19 cellular contexts compared by ENCODE assay signal in genomic region chr4:176817222-176817621, GRCh38. TPM values are rescaled to one million over a fixed set of nuclear protein-coding genes. Genes with fewer than 3 reads are reported as not detected.
DNase-seq lines count a peak whose midpoint lies in the region; ATAC-seq and TF ChIP-seq lines count a peak whose summit lies in the region.
"Had no signal": no experiment of that assay in that cellular context is flagged by ENCODE, and none has a peak within 500 bp of the region (broad histone marks: within the 10 kb centered on the region; RNA-seq: fewer than 3 reads in every experiment).

No MANE protein-coding gene starts in this region.

- H3K4me1 ChIP-seq in mesenchymal stem cell (ENCODE audit: control insufficient read depth, insufficient read depth, low read depth, low read length) = no peaks in the 10 kb centered on the region
- H3K4me1 ChIP-seq in mucosa of descending colon (ENCODE audit: low read depth) = no peaks in the 10 kb centered on the region
- H3K4me1 ChIP-seq: colonic mucosa, left lung had no signal

- H3K36me3 Mint-ChIP-seq in T-helper 2 cell treated with Interferon-gamma antibody and Interleukin-4, amounts not matched to agents 5 μg/mL and 100 μg/mL, for 36 hours (ENCODE audit: low read depth) = no peaks in the 10 kb centered on the region
- H3K36me3 Mint-ChIP-seq: activated naive CD8-positive, alpha-beta T cell; neural progenitor cell had no signal

- no peak overlapping the region for H2BK120ac ChIP-seq in mesenchymal stem cell (ENCODE audit: low read depth, low read length)

- no peak overlapping the region for H2BK15ac ChIP-seq in mesenchymal stem cell (ENCODE audit: low read depth, poor library complexity, severe bottlenecking)

- no peak overlapping the region for H3K4me3 Mint-ChIP-seq in T-helper 2 cell treated with Interferon-gamma antibody and Interleukin-4, amounts not matched to agents 5 μg/mL and 100 μg/mL, for 36 hours
- H3K4me3 Mint-ChIP-seq: activated CD4-positive, alpha-beta memory T cell treated with anti-CD3 and anti-CD28 coated beads, Interleukin-2, amount 10 ng/mL, durations not matched to agents 7 days and 5 days; activated naive CD8-positive, alpha-beta T cell; neural progenitor cell had no signal

- no peak overlapping the region for H4K91ac ChIP-seq in mesenchymal stem cell (ENCODE audit: low read length)

- no peak overlapping the region for H2BK5ac ChIP-seq in mesenchymal stem cell (ENCODE audit: low read depth, low read length, poor library complexity, severe bottlenecking)

- H3K23ac ChIP-seq in mesenchymal stem cell (ENCODE audit: low read length in 2 of 2) = no peak overlapping the region

- no peak overlapping the region for H3K27ac Mint-ChIP-seq in T-helper 2 cell treated with Interferon-gamma antibody and Interleukin-4, amounts not matched to agents 5 μg/mL and 100 μg/mL, for 36 hours
- H3K27ac Mint-ChIP-seq: activated CD4-positive, alpha-beta memory T cell treated with anti-CD3 and anti-CD28 coated beads, Interleukin-2, amount 10 ng/mL, durations not matched to agents 7 days and 5 days; activated naive CD8-positive, alpha-beta T cell; neural progenitor cell had no signal

- no peaks in the 10 kb centered on the region for H3K4me1 Mint-ChIP-seq in T-helper 2 cell treated with Interferon-gamma antibody and Interleukin-4, amounts not matched to agents 5 μg/mL and 100 μg/mL, for 36 hours (ENCODE audit: low read depth)
- H3K4me1 Mint-ChIP-seq: activated CD4-positive, alpha-beta memory T cell treated with anti-CD3 and anti-CD28 coated beads, Interleukin-2, amount 10 ng/mL, durations not matched to agents 7 days and 5 days had no signal

- H2AK5ac ChIP-seq in mesenchymal stem cell (ENCODE audit: low read length, severe bottlenecking) = no peak overlapping the region

- peak overlapping the region; percentile 69 for H4K8ac ChIP-seq in mesenchymal stem cell (ENCODE audit: low read length)

- H3K36me3 ChIP-seq in mesenchymal stem cell (ENCODE audit: control insufficient read depth in 1 of 2, insufficient read depth in 2 of 2, low read depth in 1 of 2, low read length in 2 of 2) = no peaks in the 10 kb centered on the region
- H3K36me3 ChIP-seq in mucosa of descending colon (ENCODE audit: low read depth) = no peaks in the 10 kb centered on the region
- H3K36me3 ChIP-seq: colonic mucosa, left lung, neural progenitor cell had no signal

- H3K9me3 ChIP-seq in mesenchymal stem cell (ENCODE audit: control insufficient read depth, low read length) (no peaks in the 10 kb centered on the region), mucosa of descending colon (no peaks in the 10 kb centered on the region)
- H3K9me3 ChIP-seq: colonic mucosa, left lung had no signal

- no peak overlapping the region for H3K4me2 ChIP-seq in mesenchymal stem cell (ENCODE audit: low read length, poor library complexity, severe bottlenecking)
- H3K4me2 ChIP-seq: neural progenitor cell had no signal

- no peak overlapping the region for H3K14ac ChIP-seq in mesenchymal stem cell (ENCODE audit: low read length in 2 of 2)

- ATAC-seq in GM19043 (IDR thresholded peaks at IDR 0.05; ENCODE audit: low read depth, unreplicated experiment) (peak; percentile 67), HG02610 (IDR thresholded peaks at IDR 0.05; ENCODE audit: unreplicated experiment) (peak; percentile 70), HG03432 (IDR thresholded peaks at IDR 0.05; ENCODE audit: unreplicated experiment) (peak; percentile 96), mucosa of descending colon (no peak)
- ATAC-seq: left lung had no signal

- intact Hi-C loops in mucosa of descending colon (cut with DNase I, micrococcal nuclease) = no loop called here

- H3K4me3 ChIP-seq in mesenchymal stem cell (ENCODE audit: insufficient read depth in 1 of 2, low read depth in 1 of 2, low read length in 2 of 2) (no peak overlapping the region), mucosa of descending colon (no peak overlapping the region)
- H3K4me3 ChIP-seq: colonic mucosa, left lung, neural progenitor cell had no signal

- H3K27me3 ChIP-seq in mesenchymal stem cell (ENCODE audit: control insufficient read depth in 1 of 2, insufficient read depth in 1 of 2, low read length in 2 of 2) = no peaks in the 10 kb centered on the region
- H3K27me3 ChIP-seq: colonic mucosa, left lung, neural progenitor cell had no signal

- no peaks in the 10 kb centered on the region for H3K79me1 ChIP-seq in mesenchymal stem cell (replicated peaks; ENCODE audit: low read length, poor library complexity, severe bottlenecking)

- H3K27me3 Mint-ChIP-seq in T-helper 2 cell treated with Interferon-gamma antibody and Interleukin-4, amounts not matched to agents 5 μg/mL and 100 μg/mL, for 36 hours (ENCODE audit: low read depth) = no peaks in the 10 kb centered on the region
- H3K27me3 Mint-ChIP-seq: activated CD4-positive, alpha-beta memory T cell treated with anti-CD3 and anti-CD28 coated beads, Interleukin-2, amount 10 ng/mL, durations not matched to agents 7 days and 5 days; activated naive CD8-positive, alpha-beta T cell had no signal

- H2AFZ ChIP-seq in mesenchymal stem cell (ENCODE audit: low read depth, low read length) = no peak overlapping the region
- H2AFZ ChIP-seq: neural progenitor cell had no signal

- H3K18ac ChIP-seq in mesenchymal stem cell (ENCODE audit: low read depth in 1 of 2, low read length in 2 of 2) = no peak overlapping the region

- no peak overlapping the region for H3K9ac ChIP-seq in mesenchymal stem cell (ENCODE audit: low read length)
- H3K9ac ChIP-seq: neural progenitor cell had no signal

- no peak overlapping the region for H2BK12ac ChIP-seq in mesenchymal stem cell (ENCODE audit: low read length in 2 of 2)

- H3K9me3 Mint-ChIP-seq in T-helper 2 cell treated with Interferon-gamma antibody and Interleukin-4, amounts not matched to agents 5 μg/mL and 100 μg/mL, for 36 hours = no peaks in the 10 kb centered on the region
- H3K9me3 Mint-ChIP-seq: activated CD4-positive, alpha-beta memory T cell treated with anti-CD3 and anti-CD28 coated beads, Interleukin-2, amount 10 ng/mL, durations not matched to agents 7 days and 5 days; neural progenitor cell had no signal

- TF ChIP-seq CTCF in mucosa of descending colon (IDR thresholded peaks at IDR 0.05) = no peak

- DNase-seq in mesenchymal stem cell (no peak), mucosa of descending colon (no peak), SIG-M5 treated with dmso at 0.1 percent for 504 hours (lab: John Stamatoyannopoulos, UW; ENCODE audit: unreplicated experiment) (no peak), superior temporal gyrus (ENCODE audit: extremely low spot score) (no peak)
- DNase-seq in T-helper 2 cell treated with Interferon-gamma antibody and Interleukin-4, amounts not matched to agents 5 μg/mL and 100 μg/mL, for 36 hours (ENCODE audit: low spot score) = no peak
- DNase-seq: activated CD4-positive, alpha-beta memory T cell treated with anti-CD3 and anti-CD28 coated beads, Interleukin-2, amount 10 ng/mL, durations not matched to agents 7 days and 5 days; colonic mucosa; glutamatergic neuron; left lung; NCI-H1436 treated with DMSO at 0.1 percent for 48 hours; stimulated activated CD4-positive, alpha-beta T cell treated with anti-CD3 and anti-CD28 coated beads, Interleukin-12 subunit alpha, Interleukin-12 subunit beta, amount 100 ng/mL, for 4 hours; SW 1271 had no signal

- no peak overlapping the region for H3K4ac ChIP-seq in mesenchymal stem cell (ENCODE audit: low read depth in 1 of 2, low read length in 2 of 2)

- WGBS in mesenchymal stem cell = 100% methylated on average over 2 of the region's 2 CpGs

- no peak overlapping the region for H3K27ac ChIP-seq in mesenchymal stem cell (ENCODE audit: low read length, poor library complexity, severe bottlenecking)
- H3K27ac ChIP-seq: C4-2B, colonic mucosa, left lung, neural progenitor cell had no signal

RNA-seq across cellular contexts. Expression of gene VEGFC, which starts 24.5 kb away (rescaled TPM):
- 18.0 TPM for polyA plus RNA-seq in mesenchymal stem cell (2013, experiment 1 of 2)
- 17.4 TPM for polyA plus RNA-seq in mesenchymal stem cell (2013, experiment 2 of 2)
- total RNA-seq in mucosa of descending colon = 1 to 10 TPM; 1.2 to 5.3 (median 3.4) TPM
- total RNA-seq: activated CD4-positive, alpha-beta memory T cell treated with anti-CD3 and anti-CD28 coated beads, Interleukin-2, amount 10 ng/mL, durations not matched to agents 7 days and 5 days; HT-29 had no signal
